Comparison of ENCODE assay signal across 14 cellular contexts in genomic region chr13:24458736-24459135, GRCh38. TPM values are rescaled to one million over a fixed set of nuclear protein-coding genes. Genes with fewer than 3 reads are reported as not detected.
DNase-seq lines count a peak whose midpoint lies in the region; ATAC-seq, FAIRE-seq and TF ChIP-seq lines count a peak whose summit lies in the region.
"Had no signal": no experiment of that assay in that cellular context is flagged by ENCODE, and none has a peak within 500 bp of the region (broad histone marks: within the 10 kb centered on the region; RNA-seq: fewer than 3 reads in every experiment).

No MANE protein-coding gene starts in this region.

- no peaks in the 10 kb centered on the region for H3K27me3 Mint-ChIP-seq in immature natural killer cell (ENCODE audit: low read depth in 3 of 3)

- H3K9ac ChIP-seq in GM23248 = no peak overlapping the region
- H3K9ac ChIP-seq in GM12878 (ENCODE audit: control insufficient read depth, insufficient read depth, low read length) = no peak overlapping the region

- in situ Hi-C loops in GM23248 (cut with MboI) = no loop called here
- in situ Hi-C loops in GM12878 (cut with MboI) = no loop called here

- TF ChIP-seq CTCF in GM12878 (IDR thresholded peaks at IDR 0.05 in 2 of 3, conservative IDR thresholded peaks at IDR 0.05 in 1 of 3; ENCODE audit: control insufficient read depth in 2 of 3, extremely low read depth in 1 of 3, insufficient read depth in 1 of 3, low read depth in 3 of 3, low read length in 3 of 3) = no peak

- no peaks in the 10 kb centered on the region for H3K9me3 Mint-ChIP-seq in immature natural killer cell

- H3K9me3 ChIP-seq in GM23248 (ENCODE audit: low read depth) (no peaks in the 10 kb centered on the region), SJSA1 (replicated peaks) (no peaks in the 10 kb centered on the region), GM12878 (replicated peaks; ENCODE audit: control insufficient read depth, insufficient read depth, low read length) (no peaks in the 10 kb centered on the region)
- H3K9me3 ChIP-seq: Peyer's patch had no signal

- H3K4me2 ChIP-seq in GM23248 (ENCODE audit: unreplicated experiment) (peak overlapping the region; percentile 85), GM12878 (ENCODE audit: control insufficient read depth, insufficient read depth) (no peak overlapping the region)

- H3K4me1 ChIP-seq in GM23248 (ENCODE audit: insufficient read depth) (peaks cover 16% of the 10 kb centered on the region), SJSA1 (replicated peaks) (peaks cover 19% of the 10 kb centered on the region), GM12878 (ENCODE audit: control insufficient read depth, insufficient read depth, low read length) (peaks cover 8% of the 10 kb centered on the region)
- H3K4me1 ChIP-seq: Peyer's patch had no signal

- ATAC-seq in GM12878 = no peak
- no peak for ATAC-seq in GM18868 (IDR thresholded peaks at IDR 0.05; ENCODE audit: unreplicated experiment)

- H3K27ac ChIP-seq in GM23248 (no peak overlapping the region), SJSA1 (peak overlapping the region; percentile 23; the same call in 1 of the 2 replicates), GM12878 (ENCODE audit: control insufficient read depth, insufficient read depth) (no peak overlapping the region)
- H3K27ac ChIP-seq: Peyer's patch had no signal

- no peak for TF ChIP-seq RAD21 in GM12878 (IDR thresholded peaks at IDR 0.05; ENCODE audit: insufficient read depth, low read depth, low read length)

- H3K27me3 ChIP-seq in GM23248 (replicated peaks; ENCODE audit: insufficient read depth) (no peaks in the 10 kb centered on the region), SJSA1 (replicated peaks) (no peaks in the 10 kb centered on the region), GM12878 (replicated peaks in 1 of 2; ENCODE audit: control insufficient read depth in 2 of 2, insufficient read depth in 2 of 2, low read length in 1 of 2) (no peaks in the 10 kb centered on the region)
- H3K27me3 ChIP-seq: Peyer's patch had no signal

- H3F3A ChIP-seq in GM23248 (ENCODE audit: insufficient read depth) = peaks cover 15% of the 10 kb centered on the region

- DNase-seq in GM23248 = no peak
- no peak for DNase-seq in SJSA1 (ENCODE audit: low read depth in 1 of 2, low spot score in 2 of 2)
- no peak for DNase-seq in GM12878 (ENCODE audit: low read depth, low spot score)
- no peak for DNase-seq in immature natural killer cell
- DNase-seq in anterior cingulate cortex (lab: John Stamatoyannopoulos, UW) = no peak
- DNase-seq in globus pallidus (ENCODE audit: low spot score) = no peak
- DNase-seq: H7, Kasumi-1, NCI-H187 treated with DMSO at 0.1 percent for 48 hours, NCI-H446, NCI-H748 treated with DMSO at 0.1 percent for 48 hours, Peyer's patch, Right ventricle myocardium superior had no signal

- POLR2A ChIA-PET in GM12878 (lab: Charles Lee) = no interaction called here

- FAIRE-seq in GM12878 (lab: Jason Lieb, UNC) = peak; percentile 41

- H3K27ac Mint-ChIP-seq in immature natural killer cell = peak overlapping the region in 4 of 6 donors; percentile 34 to 75 (median 66)

- CTCF ChIA-PET in GM12878 (lab: Yijun Ruan, JAX) = interaction anchor here (1.1 kb wide), 1 partner anchor 100 kb away, joined by 3 read pairs; no protein-coding TSS in a partner anchor

- peaks cover 11 to 33% of the 10 kb centered on the region in 2 donors for H3K4me1 Mint-ChIP-seq in immature natural killer cell

- no peaks in the 10 kb centered on the region for H3K9me2 ChIP-seq in GM23248 (ENCODE audit: insufficient read depth)

- BruUV-seq in GM12878 (replicated peaks; lab: Mats Ljungman, UMichigan) = no TSS peak

- H3K79me2 ChIP-seq in GM23248 (ENCODE audit: insufficient read depth) = no peaks in the 10 kb centered on the region
- no peaks in the 10 kb centered on the region for H3K79me2 ChIP-seq in GM12878 (ENCODE audit: control insufficient read depth, insufficient read depth, low read length)

- H2AFZ ChIP-seq in GM23248 (no peak overlapping the region), GM12878 (ENCODE audit: control insufficient read depth, low read depth, low read length) (no peak overlapping the region)

- SMC1A ChIA-PET in GM12878 (lab: Charles Lee; ENCODE audit: uncharacterized antibody, unreplicated experiment) = no interaction called here

- H3K36me3 ChIP-seq in GM23248 (ENCODE audit: low read depth) = peaks cover 30% of the 10 kb centered on the region
- peaks cover 64% of the 10 kb centered on the region for H3K36me3 ChIP-seq in SJSA1
- H3K36me3 ChIP-seq in GM12878 (ENCODE audit: control insufficient read depth in 2 of 2, insufficient read depth in 2 of 2, low read length in 1 of 2) = peaks cover 11 to 21% of the 10 kb centered on the region in 2 experiments

- intact Hi-C loops in GM12878 (cut with micrococcal nuclease; ENCODE audit: unreplicated experiment) = no loop called here

- TF ChIP-seq POLR2A in GM12878 (IDR thresholded peaks at IDR 0.05; ENCODE audit: low read depth, low read length) = no peak

- H4K20me1 ChIP-seq in GM23248 (ENCODE audit: insufficient read depth) (peaks cover 4% of the 10 kb centered on the region; the same call in 1 of the 2 replicates), GM12878 (ENCODE audit: control insufficient read depth, insufficient read depth) (no peaks in the 10 kb centered on the region)

- H3K4me3 Mint-ChIP-seq in immature natural killer cell = no peak overlapping the region

- peaks cover 3 to 27% (median 19%) of the 10 kb centered on the region in 3 donors for H3K36me3 Mint-ChIP-seq in immature natural killer cell

- 80 to 83% methylated on average over 4 of the region's 4 CpGs for WGBS in GM23248 (ENCODE audit: low coverage in 1 of 2, low lambda C conversion rate in 2 of 2, missing lambda C conversion rate in 2 of 2), 2 experiments
- 84% methylated on average over 4 of the region's 4 CpGs for WGBS in GM12878 (ENCODE audit: insufficient coverage, insufficient replicate concordance, low lambda C conversion rate, missing lambda C conversion rate)

- no peak for TF ChIP-seq EP300 in GM12878 (IDR thresholded peaks at IDR 0.05; ENCODE audit: borderline replicate concordance in 1 of 2, control insufficient read depth in 1 of 2, low read depth in 2 of 2, low read length in 2 of 2)

- H3K4me3 ChIP-seq in GM23248 (no peak overlapping the region), SJSA1 (no peak overlapping the region), GM12878 (no peak overlapping the region)
- H3K4me3 ChIP-seq: Peyer's patch had no signal

- RAD21 ChIA-PET in GM12878 (lab: Charles Lee; ENCODE audit: unreplicated experiment) = interaction anchor here (0.6 kb wide), 1 partner anchor 644 kb away, joined by 3 read pairs; no protein-coding TSS in a partner anchor

TF ChIP-seq in GM12878, 131 proteins besides CTCF, POLR2A, EP300 and RAD21:
- no peak for TF ChIP-seq ATF7 (IDR thresholded peaks at IDR 0.05; ENCODE audit: low read depth)
- no peak for TF ChIP-seq ZZZ3 (IDR thresholded peaks at IDR 0.05; ENCODE audit: control insufficient read depth, insufficient read length, low read depth)
- TF ChIP-seq GATAD2B (conservative IDR thresholded peaks at IDR 0.05; ENCODE audit: low read depth) = no peak
- TF ChIP-seq SMAD1 (IDR thresholded peaks at IDR 0.05; ENCODE audit: low read depth, partially characterized antibody) = no peak
- no peak for TF ChIP-seq HSF1 (IDR thresholded peaks at IDR 0.05; ENCODE audit: low read depth, low read length)
- TF ChIP-seq RB1 (IDR thresholded peaks at IDR 0.05; ENCODE audit: borderline replicate concordance) = no peak
- TF ChIP-seq MXI1 (IDR thresholded peaks at IDR 0.05; ENCODE audit: low read depth, low read length) = no peak
- TF ChIP-seq CREB1 (IDR thresholded peaks at IDR 0.05; ENCODE audit: low read depth) = no peak

RNA-seq across cellular contexts. Expression of gene PARP4, which starts 53.8 kb away (rescaled TPM):
- total RNA-seq in GM23248 (2014; rRNA removed; shearing (Covaris generic)) = 31.6 and 35.5 TPM in 2 replicates
- polyA plus RNA-seq in GM23248 (2016; fragmentation: Nextera tagmentation; extraction: Ambion mirVana) (21.8 and 22.4 TPM in 2 replicates), GM12878 (2011; rRNA removed) (47.8 and 55.4 TPM in 2 replicates), GM12878 (2014; fragmentation: Illumina TruSeq; extraction: Trizol) (52.6 and 56.4 TPM in 2 replicates), GM12878 (2014; fragmentation: Nextera tagmentation; extraction: Ambion mirVana) (10 to 100 TPM; 12.8 to 13.5 TPM), GM12878 (2014; rRNA removed) (35.4 and 40.6 TPM in 2 replicates), GM12878 (2016; fragmentation: Nextera tagmentation; extraction: Ambion mirVana) (10 to 100 TPM; 45.9 to 46.2 TPM), immature natural killer cell (10 to 100 TPM; 50.0 to 73.8 (median 54.5) TPM)
- total RNA-seq in SJSA1 (2014; rRNA removed; shearing (Covaris generic)) = 32.6 and 51.2 TPM in 2 replicates
- total RNA-seq in GM12878 (2013; cell fraction: nucleolus; rRNA removed) = 258 and 274 TPM in 2 replicates
- total RNA-seq in GM12878 (2014; rRNA removed) (40.1 and 45.0 TPM in 2 replicates), GM12878 (2014; rRNA removed; fragmentation: Illumina TruSeq; extraction: Trizol) (50.0 and 53.8 TPM in 2 replicates), GM12878 (2021) (44.8 and 49.2 TPM in 2 replicates)
- polyA plus RNA-seq in GM12878 (2011; ENCODE audit: low read depth) = 25.1 TPM
- polyA plus RNA-seq in GM12878 (2011; cell fraction: cytosol; rRNA removed) = 29.9 and 33.4 TPM in 2 replicates
- polyA plus RNA-seq in GM12878 (2011; cell fraction: nucleus; rRNA removed) = 75.9 and 94.7 TPM in 2 replicates
- 25.0 and 33.4 TPM in 2 replicates for polyA plus RNA-seq in GM12878 (2012)
- polyA minus RNA-seq in GM12878 (2011; rRNA and poly(A)+ RNA removed) = 74.3 and 78.1 TPM in 2 replicates
- polyA minus RNA-seq in GM12878 (2011; cell fraction: cytosol; rRNA and poly(A)+ RNA removed) = 18.3 and 23.8 TPM in 2 replicates
- 53.7 and 67.7 TPM in 2 replicates for polyA minus RNA-seq in GM12878 (2011; cell fraction: nucleus; rRNA and poly(A)+ RNA removed)
